16 cellular contexts compared by ENCODE assay signal in the genomic region with DNA sequence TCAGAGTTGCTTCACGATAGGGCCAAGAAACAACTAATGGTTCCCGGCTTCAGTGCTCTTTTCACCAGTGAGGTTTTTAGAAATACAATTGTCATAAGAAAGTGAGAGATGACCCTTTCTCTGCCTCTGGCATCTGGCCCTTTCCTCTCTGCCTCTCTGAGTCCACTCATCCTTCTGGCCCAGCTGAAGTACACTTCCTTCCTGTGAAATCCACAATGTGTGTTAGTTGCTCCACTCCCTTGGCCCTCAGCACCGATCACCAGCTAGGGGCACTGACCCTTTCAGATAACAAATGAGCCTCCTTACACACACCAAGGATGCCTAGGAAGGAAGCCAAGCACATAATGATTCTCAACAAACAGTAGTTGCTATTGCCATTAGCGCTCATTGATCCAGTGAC. TPM values are rescaled to one million over a fixed set of nuclear protein-coding genes. Genes with fewer than 3 reads are reported as not detected.
DNase-seq lines count a peak whose midpoint lies in the region; TF ChIP-seq lines count a peak whose summit lies in the region.
"Had no signal": no experiment of that assay in that cellular context is flagged by ENCODE, and none has a peak within 500 bp of the region (broad histone marks: within the 10 kb centered on the region; RNA-seq: fewer than 3 reads in every experiment).

No MANE protein-coding gene starts in this region.

- no peak for TF ChIP-seq EP300 in sigmoid colon (IDR thresholded peaks at IDR 0.05)

- H3K4me1 ChIP-seq in neural progenitor cell (no peaks in the 10 kb centered on the region), sigmoid colon (no peaks in the 10 kb centered on the region)

- H3K4me3 ChIP-seq in AG10803 (ENCODE audit: low read length) = no peak overlapping the region
- H3K4me3 ChIP-seq in fibroblast of the aortic adventitia (ENCODE audit: low read depth, low read length) = no peak overlapping the region
- no peak overlapping the region for H3K4me3 ChIP-seq in neural progenitor cell
- no peak overlapping the region for H3K4me3 ChIP-seq in sigmoid colon
- H3K4me3 ChIP-seq: K562 had no signal

- no peak overlapping the region for H3K9ac ChIP-seq in neural progenitor cell

- intact Hi-C loops in sigmoid colon (cut with DNase I) = no loop called here

- H3K36me3 ChIP-seq in neural progenitor cell (no peaks in the 10 kb centered on the region), sigmoid colon (no peaks in the 10 kb centered on the region)

- TF ChIP-seq CTCF in AG10803 (conservative IDR thresholded peaks at IDR 0.05; ENCODE audit: low read length) = no peak
- no peak for TF ChIP-seq CTCF in fibroblast of the aortic adventitia (IDR thresholded peaks at IDR 0.05; ENCODE audit: insufficient read depth, low read length)
- no peak for TF ChIP-seq CTCF in neural progenitor cell (IDR thresholded peaks at IDR 0.05)
- TF ChIP-seq CTCF in sigmoid colon (IDR thresholded peaks at IDR 0.05) = no peak

- peaks cover 13% of the 10 kb centered on the region for H3K4me1 Mint-ChIP-seq in neural progenitor cell

- no peaks in the 10 kb centered on the region for H3K36me3 Mint-ChIP-seq in neural progenitor cell

- no peaks in the 10 kb centered on the region for H3F3A ChIP-seq in neural progenitor cell (ENCODE audit: low read depth)

- no peak overlapping the region for H3K27ac Mint-ChIP-seq in neural progenitor cell

- H3K27me3 Mint-ChIP-seq in neural progenitor cell (ENCODE audit: insufficient read depth, low read depth) = peaks cover 4% of the 10 kb centered on the region

- no peak for TF ChIP-seq POLR2A in sigmoid colon (IDR thresholded peaks at IDR 0.05)

- H3K9me3 ChIP-seq in neural progenitor cell (ENCODE audit: low read depth) (no peaks in the 10 kb centered on the region), sigmoid colon (peaks cover 0 to 3% (median 0%) of the 10 kb centered on the region in 4 donors)

- H3K27ac ChIP-seq in neural progenitor cell = no peak overlapping the region
- H3K27ac ChIP-seq in sigmoid colon = no peak overlapping the region
- H3K27ac ChIP-seq: C4-2B had no signal

- H3K4me2 ChIP-seq in neural progenitor cell = no peak overlapping the region

- no peaks in the 10 kb centered on the region for H3K27me3 ChIP-seq in neural progenitor cell
- no peaks in the 10 kb centered on the region for H3K27me3 ChIP-seq in sigmoid colon

- no peak overlapping the region for H3K4me3 Mint-ChIP-seq in neural progenitor cell

- H2AFZ ChIP-seq in neural progenitor cell (replicated peaks) = peak overlapping the region; percentile 12

- no peaks in the 10 kb centered on the region for H3K79me2 ChIP-seq in neural progenitor cell (ENCODE audit: low read depth)

- WGBS in sigmoid colon, 2 donors = 72 to 78% methylated on average over 4 of the region's 4 CpGs

- peaks cover 3% of the 10 kb centered on the region for H3K9me3 Mint-ChIP-seq in neural progenitor cell

- no peaks in the 10 kb centered on the region for H4K20me1 ChIP-seq in neural progenitor cell (ENCODE audit: low read depth)

- DNase-seq in AG10803 (ENCODE audit: low read depth) = peak; percentile 32
- DNase-seq in RPMI7951 (ENCODE audit: low read depth) = peak; percentile 10
- DNase-seq in fibroblast of the aortic adventitia (ENCODE audit: low read depth) = peak; percentile 26
- no peak for DNase-seq in neural progenitor cell (ENCODE audit: low spot score)
- no peak for DNase-seq in sigmoid colon
- no peak for DNase-seq in NCI-H510A (lab: John Stamatoyannopoulos, UW)
- no peak for DNase-seq in NOMO-1 treated with DMSO at 0.1 percent for 48 hours (lab: John Stamatoyannopoulos, UW; ENCODE audit: unreplicated experiment)
- DNase-seq: GF-D8, GOT3, NCI-H1417 treated with DMSO at 0.1 percent for 48 hours, NCI-H2029, NCI-H2171, NCI-H446 treated with DMSO at 0.1 percent for 48 hours, NCI-H774 had no signal

RNA-seq across cellular contexts. Expression of a gene that starts 3.0 kb away (rescaled TPM):
- not detected in 2 replicates for total RNA-seq in RPMI7951 (2014; rRNA removed; shearing (Covaris generic))
- not detected in 2 replicates for total RNA-seq in fibroblast of the aortic adventitia (ENCODE audit: low replicate concordance)
- total RNA-seq in neural progenitor cell (ENCODE audit: low replicate concordance) = not detected in 2 replicates
- not detected for total RNA-seq in sigmoid colon
- polyA plus RNA-seq in sigmoid colon = under 1 TPM in 2 of 3 donors, not detected in 1; 0.06 to 0.60 TPM
- total RNA-seq: K562 had no signal
- polyA plus RNA-seq: K562 had no signal

RNA-seq across cellular contexts. Expression of a gene that starts 38.8 kb away (rescaled TPM):
- total RNA-seq in RPMI7951 (2014; rRNA removed; shearing (Covaris generic)) = 6.4 and 7.2 TPM in 2 replicates
- total RNA-seq in fibroblast of the aortic adventitia (ENCODE audit: low replicate concordance) = 6.1 and 7.0 TPM in 2 replicates
- 2.0 and 3.9 TPM in 2 replicates for total RNA-seq in neural progenitor cell (ENCODE audit: low replicate concordance)
- under 1 TPM; 0.16 to 0.55 (median 0.38) TPM for total RNA-seq in sigmoid colon
- under 1 TPM in 2 of 3 donors, not detected in 1; under 0.01 to 0.22 TPM for polyA plus RNA-seq in sigmoid colon

Comparison
In these comparisons a context has a peak if more than half of its experiments do, and no peak if none do; other contexts are left out.
1. DNase-seq: peak in AG10803 (single experiment), RPMI7951 (single experiment) and fibroblast of the aortic adventitia (single experiment); none in neural progenitor cell (single experiment), sigmoid colon (single experiment), NCI-H510A (single experiment) and NOMO-1 treated with DMSO at 0.1 percent for 48 hours (single experiment).